Comparison of ENCODE assay signal across 17 cellular contexts in genomic region chr1:19360026-19360813, GRCh38. TPM values are rescaled to one million over a fixed set of nuclear protein-coding genes. Genes with fewer than 3 reads are reported as not detected.
A peak's percentile ranks its signal among the peaks of the same experiment; 100 is the strongest.
DNase-seq lines count a peak whose midpoint lies in the region; ATAC-seq, FAIRE-seq and TF ChIP-seq lines count a peak whose summit lies in the region.
"Had no signal": no experiment of that assay in that cellular context is flagged by ENCODE, and none has a peak within 500 bp of the region (broad histone marks: within the 10 kb centered on the region; RNA-seq: fewer than 3 reads in every experiment).

No MANE protein-coding gene starts in this region.

- H2AFZ ChIP-seq in SK-N-SH (ENCODE audit: low read depth), result no peak overlapping the region

- H3K27ac Mint-ChIP-seq in activated naive CD4-positive, alpha-beta T cell treated with anti-CD3 and anti-CD28 coated beads, Interleukin-2, amount 50 U/mL, for 72 hours, result peak overlapping the region; percentile 77 to 93
- H3K27ac Mint-ChIP-seq in natural killer cell, result peak overlapping the region; percentile 43 to 69
- H3K27ac Mint-ChIP-seq: dendritic cell treated with granulocyte-macrophage colony-stimulating factor and Interleukin-4, amounts not matched to agents 40 ng/mL and 50 ng/mL, for 4 days had no signal

- TF ChIP-seq EP300 in SK-N-SH (IDR thresholded peaks at IDR 0.05; ENCODE audit: borderline replicate concordance in 1 of 2, low read depth in 1 of 2, low read length in 1 of 2), result no peak

- H3K4me2 ChIP-seq in SK-N-SH, result no peak overlapping the region

- H3K9ac ChIP-seq in SK-N-SH, result no peak overlapping the region

- CTCF ChIA-PET in SK-N-SH (lab: Yijun Ruan, JAX), result interaction anchor here (0.8 to 1.2 kb wide), 2 partner anchors 18 to 289 kb away, joined by 3 to 4 read pairs; no protein-coding TSS in a partner anchor

- no peaks in the 10 kb centered on the region for H3K9me2 ChIP-seq in SK-N-SH

- no peak for TF ChIP-seq CTCF in natural killer cell (IDR thresholded peaks at IDR 0.05)
- TF ChIP-seq CTCF in SK-N-SH (IDR thresholded peaks at IDR 0.05), result no peak

- H3K9me3 Mint-ChIP-seq in activated naive CD4-positive, alpha-beta T cell treated with anti-CD3 and anti-CD28 coated beads, Interleukin-2, amount 50 U/mL, for 72 hours, result no peaks in the 10 kb centered on the region
- H3K9me3 Mint-ChIP-seq in natural killer cell, result no peaks in the 10 kb centered on the region
- H3K9me3 Mint-ChIP-seq: dendritic cell treated with granulocyte-macrophage colony-stimulating factor and Interleukin-4, amounts not matched to agents 40 ng/mL and 50 ng/mL, for 4 days; neural crest cell had no signal

- H3K79me2 ChIP-seq in SK-N-SH (ENCODE audit: insufficient read depth), result peaks cover 51% of the 10 kb centered on the region; the same call in 1 of the 2 replicates

- no peak for TF ChIP-seq POLR2A in GM12891 (IDR thresholded peaks at IDR 0.05; ENCODE audit: low read depth, low read length)

- H4K20me1 ChIP-seq in SK-N-SH (ENCODE audit: insufficient read depth), result peaks cover 70% of the 10 kb centered on the region

- no peak overlapping the region for H3K4me3 Mint-ChIP-seq in natural killer cell
- H3K4me3 Mint-ChIP-seq: dendritic cell treated with granulocyte-macrophage colony-stimulating factor and Interleukin-4, amounts not matched to agents 40 ng/mL and 50 ng/mL, for 4 days; neural crest cell had no signal

- peak; percentile 57 to 85 for ATAC-seq in activated naive CD4-positive, alpha-beta T cell treated with anti-CD3 and anti-CD28 coated beads, Interleukin-2, amount 50 U/mL, for 72 hours
- ATAC-seq in natural killer cell (no peak), HG03159 (IDR thresholded peaks at IDR 0.05; ENCODE audit: unreplicated experiment) (no peak)

- H3K27me3 ChIP-seq in SK-N-SH (ENCODE audit: insufficient read depth), result no peaks in the 10 kb centered on the region
- H3K27me3 ChIP-seq: gastrocnemius medialis had no signal

- no peak overlapping the region for H3K4me3 ChIP-seq in SK-N-SH (ENCODE audit: low read depth in 2 of 2, low read length in 1 of 2)
- H3K4me3 ChIP-seq: gastrocnemius medialis had no signal

- WGBS in SK-N-SH (ENCODE audit: low lambda C conversion rate), result 90% methylated on average over 14 of the region's 17 CpGs

- H3K9me3 ChIP-seq in SK-N-SH, result no peaks in the 10 kb centered on the region
- H3K9me3 ChIP-seq: gastrocnemius medialis had no signal

- TF ChIP-seq RAD21 in SK-N-SH (IDR thresholded peaks at IDR 0.05; ENCODE audit: low read length), result no peak

- H3F3A ChIP-seq in SK-N-SH (replicated peaks; ENCODE audit: insufficient read depth), result no peaks in the 10 kb centered on the region

- H3K36me3 ChIP-seq in SK-N-SH (replicated peaks in 1 of 2; ENCODE audit: control insufficient read depth in 1 of 2, insufficient read depth in 2 of 2, low read length in 1 of 2), result peaks cover 13 to 24% of the 10 kb centered on the region in 2 experiments

- peaks cover 46 to 49% of the 10 kb centered on the region in 2 donors for H3K4me1 Mint-ChIP-seq in natural killer cell

- peak overlapping the region in 1 of 2 experiments; percentile 30; a peak in 1 of 4 replicates for H3K27ac ChIP-seq in SK-N-SH (ENCODE audit: low read depth in 2 of 2, low read length in 1 of 2)
- H3K27ac ChIP-seq: gastrocnemius medialis had no signal

- intact Hi-C loops in natural killer cell (cut with micrococcal nuclease), result no loop called here

- POLR2A ChIA-PET in SK-N-SH (lab: Yijun Ruan, JAX), result no interaction called here

- peaks cover 5 to 6% of the 10 kb centered on the region in 2 donors for H3K36me3 Mint-ChIP-seq in activated naive CD4-positive, alpha-beta T cell treated with anti-CD3 and anti-CD28 coated beads, Interleukin-2, amount 50 U/mL, for 72 hours
- no peaks in the 10 kb centered on the region for H3K36me3 Mint-ChIP-seq in natural killer cell

- DNase-seq in NCI-H2196 treated with DMSO at 0.1 percent for 48 hours (lab: John Stamatoyannopoulos, UW; ENCODE audit: unreplicated experiment), result peak; percentile 19
- DNase-seq in NCI-H2196 (lab: John Stamatoyannopoulos, UW; ENCODE audit: unreplicated experiment), result no peak
- no peak for DNase-seq in GM12891 (ENCODE audit: insufficient read length, low spot score)
- peak in 1 of 2 donors; percentile 16 for DNase-seq in activated naive CD4-positive, alpha-beta T cell treated with anti-CD3 and anti-CD28 coated beads, Interleukin-2, amount 50 U/mL, for 72 hours (ENCODE audit: low spot score in 2 of 2)
- DNase-seq in natural killer cell, result no peak
- DNase-seq in DMS79 treated with DMSO at 0.1 percent for 48 hours (lab: John Stamatoyannopoulos, UW), result no peak
- no peak for DNase-seq in SK-N-SH
- DNase-seq: amniotic stem cell, gastrocnemius medialis, H7, kidney glomerular epithelial cell, NCI-H1048, NCI-H774, small intestine had no signal

- FAIRE-seq in GM12891 (lab: Jason Lieb, UNC), result peak; percentile 68
- FAIRE-seq: small intestine had no signal

- peaks cover 0 to 33% of the 10 kb centered on the region in 2 experiments; a peak in 1 of 4 replicates for H3K4me1 ChIP-seq in SK-N-SH (ENCODE audit: control insufficient read depth in 1 of 2, insufficient read depth in 2 of 2, low read depth in 1 of 2, low read length in 1 of 2)

- no peaks in the 10 kb centered on the region for H3K27me3 Mint-ChIP-seq in natural killer cell (ENCODE audit: low read depth in 2 of 2)
- H3K27me3 Mint-ChIP-seq: dendritic cell treated with granulocyte-macrophage colony-stimulating factor and Interleukin-4, amounts not matched to agents 40 ng/mL and 50 ng/mL, for 4 days had no signal

TF ChIP-seq in GM12891, 5 proteins besides CTCF, POLR2A, EP300 and RAD21:
- TF ChIP-seq PAX5 (IDR thresholded peaks at IDR 0.05; ENCODE audit: insufficient read depth, low read length, severe bottlenecking) (no peak), POU2F2 (IDR thresholded peaks at IDR 0.05; ENCODE audit: low read depth, low read length) (no peak), SPI1 (IDR thresholded peaks at IDR 0.05; ENCODE audit: low read depth, low read length) (no peak), TAF1 (IDR thresholded peaks at IDR 0.05; ENCODE audit: low read depth, low read length) (no peak), POLR2AphosphoS5 (IDR thresholded peaks at IDR 0.05; ENCODE audit: low read depth, low read length) (no peak)
TF ChIP-seq in GM12891: peak in this region for 0.

TF ChIP-seq in SK-N-SH, 30 proteins besides CTCF, POLR2A, EP300 and RAD21:
- TF ChIP-seq GATA2 (CRISPR knock-in tag; IDR thresholded peaks at IDR 0.05) (no peak), MEF2A (IDR thresholded peaks at IDR 0.05; ENCODE audit: borderline replicate concordance, low read depth) (no peak), GABPA (IDR thresholded peaks at IDR 0.05; ENCODE audit: low read depth) (no peak), PBX3 (IDR thresholded peaks at IDR 0.05) (no peak)

RNA-seq across cellular contexts. Expression of gene SLC66A1, which starts 48.1 kb away (rescaled TPM):
- polyA plus RNA-seq in GM12891 (2012; ENCODE audit: low read depth, missing spikeins), result 6.2 TPM
- 1 to 10 TPM; 6.7 to 7.2 TPM for total RNA-seq in activated naive CD4-positive, alpha-beta T cell treated with anti-CD3 and anti-CD28 coated beads, Interleukin-2, amount 50 U/mL, for 72 hours
- total RNA-seq in natural killer cell, result 1 to 10 TPM; 5.8 to 8.5 (median 7.6) TPM
- polyA plus RNA-seq in SK-N-SH (2012; rRNA removed), result 16.9 and 19.1 TPM in 2 replicates
- polyA plus RNA-seq in SK-N-SH (2012; cell fraction: cytosol; rRNA removed), result 6.0 and 11.3 TPM in 2 replicates
- 23.0 and 23.6 TPM in 2 replicates for polyA plus RNA-seq in SK-N-SH (2012; cell fraction: nucleus; rRNA removed)

RNA-seq across cellular contexts. Expression of gene AKR7A2, which starts 48.3 kb away (rescaled TPM):
- polyA plus RNA-seq in GM12891 (2012; ENCODE audit: low read depth, missing spikeins), result 37.0 TPM
- total RNA-seq in activated naive CD4-positive, alpha-beta T cell treated with anti-CD3 and anti-CD28 coated beads, Interleukin-2, amount 50 U/mL, for 72 hours, result 10 to 100 TPM; 42.9 to 50.2 TPM
- 10 to 100 TPM; 25.5 to 31.9 (median 28.9) TPM for total RNA-seq in natural killer cell
- polyA plus RNA-seq in SK-N-SH (2012; rRNA removed), result 36.8 and 40.7 TPM in 2 replicates
- 26.8 and 34.6 TPM in 2 replicates for polyA plus RNA-seq in SK-N-SH (2012; cell fraction: cytosol; rRNA removed)
- polyA plus RNA-seq in SK-N-SH (2012; cell fraction: nucleus; rRNA removed), result 25.4 and 31.4 TPM in 2 replicates

Comparison
In these comparisons a context has a peak if more than half of its experiments do, and no peak if none do; other contexts are left out.
1. ATAC-seq: peak in activated naive CD4-positive, alpha-beta T cell treated with anti-CD3 and anti-CD28 coated beads, Interleukin-2, amount 50 U/mL, for 72 hours (2 of 2); none in natural killer cell (0 of 3) and HG03159 (single experiment).